In the genomic region with DNA sequence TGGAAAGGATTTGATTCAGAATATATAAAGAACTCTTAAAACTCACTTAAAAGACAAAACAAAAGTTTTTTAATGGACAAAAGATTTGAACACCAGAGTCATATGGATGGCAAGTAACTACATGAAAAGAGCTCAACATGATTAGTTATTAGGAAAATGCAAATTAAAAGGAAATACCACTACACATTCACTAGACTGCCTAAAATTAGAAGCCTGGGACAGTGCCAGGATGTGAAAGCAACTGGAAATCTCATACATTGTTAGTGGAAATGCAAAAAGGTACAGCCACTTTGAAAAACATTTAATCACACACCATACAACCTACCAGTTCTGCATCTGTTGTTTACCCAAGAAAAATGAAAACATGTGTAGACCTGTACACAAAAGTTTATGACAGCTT, we compare ENCODE assay signal across 17 cellular contexts. TPM values are rescaled to one million over a fixed set of nuclear protein-coding genes. Genes with fewer than 3 reads are reported as not detected.
DNase-seq lines count a peak whose midpoint lies in the region; ATAC-seq, FAIRE-seq and TF ChIP-seq lines count a peak whose summit lies in the region.
"Had no signal": no experiment of that assay in that cellular context is flagged by ENCODE, and none has a peak within 500 bp of the region (broad histone marks: within the 10 kb centered on the region; RNA-seq: fewer than 3 reads in every experiment).

No MANE protein-coding gene starts in this region.

- ATAC-seq in HepG2 (no peak), right lobe of liver (no peak), HG02571 (IDR thresholded peaks at IDR 0.05; ENCODE audit: unreplicated experiment) (no peak), GM18867 (IDR thresholded peaks at IDR 0.05; ENCODE audit: unreplicated experiment) (no peak)
- ATAC-seq: K562 had no signal

- H2AFZ ChIP-seq in HepG2 (ENCODE audit: low read length) = no peak overlapping the region

- H3K9ac ChIP-seq in HepG2 (ENCODE audit: insufficient read depth, low read depth, low read length) (no peak overlapping the region), adipocyte (ENCODE audit: low read length) (no peak overlapping the region)

- FAIRE-seq in HepG2 (lab: Jason Lieb, UNC) = no peak
- FAIRE-seq: H1 had no signal

- CTCF ChIA-PET in HepG2 (lab: Yijun Ruan, JAX; ENCODE audit: low intra/inter-chr PET ratio, low total read pairs) = no interaction called here

- H4K20me1 ChIP-seq in HepG2 (ENCODE audit: insufficient read depth, low read length) = no peaks in the 10 kb centered on the region

- H3K9me3 ChIP-seq in HepG2 (ENCODE audit: low read length) (no peaks in the 10 kb centered on the region), right lobe of liver (no peaks in the 10 kb centered on the region), adipocyte (ENCODE audit: control insufficient read depth, low read length) (no peaks in the 10 kb centered on the region)

- no peak overlapping the region for H3K4me2 ChIP-seq in HepG2 (ENCODE audit: low read depth, low read length)

- no peaks in the 10 kb centered on the region for H3K27me3 ChIP-seq in HepG2 (ENCODE audit: control insufficient read depth in 1 of 2, insufficient read depth in 2 of 2, low read length in 2 of 2)
- H3K27me3 ChIP-seq in right lobe of liver = no peaks in the 10 kb centered on the region
- H3K27me3 ChIP-seq in adipocyte (replicated peaks; ENCODE audit: control insufficient read depth, insufficient read depth, low read length) = no peaks in the 10 kb centered on the region

- no peaks in the 10 kb centered on the region for H3K4me1 ChIP-seq in HepG2 (ENCODE audit: insufficient read depth, low read length)
- H3K4me1 ChIP-seq in right lobe of liver = no peaks in the 10 kb centered on the region
- peaks cover 27% of the 10 kb centered on the region for H3K4me1 ChIP-seq in adipocyte (ENCODE audit: control insufficient read depth, insufficient read depth, low read length)

- TF ChIP-seq RAD21 in HepG2 (CRISPR knock-in tag; IDR thresholded peaks at IDR 0.05) = no peak

- no peak for TF ChIP-seq EP300 in HepG2 (IDR thresholded peaks at IDR 0.05; ENCODE audit: low read depth in 2 of 2, low read length in 2 of 2)
- no peak for TF ChIP-seq EP300 in HepG2 (CRISPR knock-in tag; IDR thresholded peaks at IDR 0.05; ENCODE audit: borderline replicate concordance)

- POLR2A ChIA-PET in HepG2 (lab: Yijun Ruan, JAX) = no interaction called here

- H3K36me3 ChIP-seq in HepG2 (replicated peaks in 1 of 2; ENCODE audit: control insufficient read depth in 1 of 2, insufficient read depth in 2 of 2, low read length in 2 of 2) = no peaks in the 10 kb centered on the region; a peak in 2 of 5 replicates
- H3K36me3 ChIP-seq in right lobe of liver = no peaks in the 10 kb centered on the region
- peaks cover 3% of the 10 kb centered on the region for H3K36me3 ChIP-seq in adipocyte (ENCODE audit: control insufficient read depth, insufficient read depth, low read length, severe bottlenecking)

- no peak overlapping the region for H3K4me3 ChIP-seq in HepG2 (replicated peaks in 1 of 3; ENCODE audit: insufficient read depth in 1 of 3, low read depth in 2 of 3, low read length in 3 of 3)
- H3K4me3 ChIP-seq in right lobe of liver = no peak overlapping the region
- no peak overlapping the region for H3K4me3 ChIP-seq in adipocyte (ENCODE audit: low read length)
- H3K4me3 ChIP-seq: K562 had no signal

- BruUV-seq in HepG2 (replicated peaks; lab: Mats Ljungman, UMichigan) = TSS peak; percentile 26

- in situ Hi-C loops in HepG2 (cut with HindIII; ENCODE audit: extremely low pct_ligation_motif_present, low pct_unique_long_range_greater_than_20kb) = no loop called here

- intact Hi-C loops in HepG2 (cut with micrococcal nuclease; ENCODE audit: unreplicated experiment) = no loop called here
- intact Hi-C loops in right lobe of liver (cut with DNase I) = no loop called here

- no peak overlapping the region for H3K27ac ChIP-seq in HepG2 (ENCODE audit: extremely low read length, insufficient read depth, low read length)
- no peak overlapping the region for H3K27ac ChIP-seq in right lobe of liver
- H3K27ac ChIP-seq: HL-60 had no signal

- peaks cover 26% of the 10 kb centered on the region for H3K79me2 ChIP-seq in HepG2 (ENCODE audit: insufficient read depth, low read length)

- TF ChIP-seq POLR2A in HepG2 (IDR thresholded peaks at IDR 0.05; ENCODE audit: insufficient read depth in 1 of 2, low read depth in 2 of 2, low read length in 2 of 2) (no peak), right lobe of liver (IDR thresholded peaks at IDR 0.05) (no peak)

- TF ChIP-seq CTCF in HepG2 (CRISPR knock-in tag; IDR thresholded peaks at IDR 0.05) = no peak
- no peak for TF ChIP-seq CTCF in right lobe of liver (IDR thresholded peaks at IDR 0.05)

- no peak for DNase-seq in HepG2 (ENCODE audit: low spot score)
- no peak for DNase-seq in right lobe of liver
- peak; percentile 12 for DNase-seq in adipocyte (ENCODE audit: low read depth)
- DNase-seq in dermis microvascular lymphatic vessel endothelial cell (ENCODE audit: low read depth in 2 of 2) = peak; percentile 7 to 39
- DNase-seq in NCI-H2029 (lab: John Stamatoyannopoulos, UW) = no peak
- no peak for DNase-seq in OCI-M2 (lab: John Stamatoyannopoulos, UW; ENCODE audit: unreplicated experiment)
- DNase-seq: Calu3, DND-41, NCI-H1048, NCI-H146, NCI-H748 treated with DMSO at 0.1 percent for 48 hours, Right ventricle myocardium superior had no signal

TF ChIP-seq in HepG2, 621 proteins besides CTCF, POLR2A, EP300 and RAD21:
- TF ChIP-seq ZNF180 (CRISPR knock-in tag; IDR thresholded peaks at IDR 0.05; ENCODE audit: borderline replicate concordance, low read depth) = no peak
TF ChIP-seq in HepG2: peak in this region for 0.

RNA-seq across cellular contexts. Expression of a gene that starts 48.8 kb away (rescaled TPM):
- total RNA-seq in HepG2 (2016; rRNA removed; fragmentation: Illumina TruSeq; extraction: Trizol) = 11.8 and 23.0 TPM in 2 replicates
- 6.1 and 6.9 TPM in 2 replicates for total RNA-seq in HepG2 (2016; cell fraction: cytosol; rRNA removed; fragmentation: Illumina TruSeq; extraction: Trizol; ENCODE audit: low read depth)
- total RNA-seq in HepG2 (2016; cell fraction: insoluble cytoplasmic fraction; rRNA removed; fragmentation: Illumina TruSeq; extraction: Trizol) = 12.6 and 22.2 TPM in 2 replicates
- total RNA-seq in HepG2 (2016; cell fraction: membrane; rRNA removed; fragmentation: Illumina TruSeq; extraction: Trizol) = 13.0 and 14.4 TPM in 2 replicates
- total RNA-seq in HepG2 (2016; cell fraction: nucleus; rRNA removed; fragmentation: Illumina TruSeq; extraction: Trizol) = 10.8 and 11.3 TPM in 2 replicates
- 12.8 and 19.5 TPM in 2 replicates for polyA plus RNA-seq in HepG2 (2011; rRNA removed)
- 9.2 and 12.2 TPM in 2 replicates for polyA plus RNA-seq in HepG2 (2011; cell fraction: cytosol; rRNA removed)
- 6.4 and 6.7 TPM in 2 replicates for polyA plus RNA-seq in HepG2 (2011; cell fraction: nucleus; rRNA removed)
- polyA plus RNA-seq in HepG2 (2012) = 23.7 and 26.7 TPM in 2 replicates
- polyA plus RNA-seq in HepG2 (2016; cell fraction: cytosol; fragmentation: Illumina TruSeq; extraction: Trizol; ENCODE audit: low read depth) = 14.5 and 15.2 TPM in 2 replicates
- 50.3 and 60.4 TPM in 2 replicates for polyA plus RNA-seq in HepG2 (2016; cell fraction: insoluble cytoplasmic fraction; fragmentation: Illumina TruSeq; extraction: Trizol; ENCODE audit: low read depth)
- polyA plus RNA-seq in HepG2 (2016; cell fraction: membrane; fragmentation: Illumina TruSeq; extraction: Trizol; ENCODE audit: low read depth) = 16.5 and 20.5 TPM in 2 replicates
- polyA plus RNA-seq in HepG2 (2016; cell fraction: nucleus; fragmentation: Illumina TruSeq; extraction: Trizol; ENCODE audit: insufficient read depth, low read depth) = 19.8 and 21.9 TPM in 2 replicates
- polyA minus RNA-seq in HepG2 (2011; rRNA and poly(A)+ RNA removed; ENCODE audit: low replicate concordance) = 9.4 and 17.2 TPM in 2 replicates
- 16.0 and 21.1 TPM in 2 replicates for polyA minus RNA-seq in HepG2 (2011; cell fraction: cytosol; rRNA and poly(A)+ RNA removed)
- 23.4 and 25.4 TPM in 2 replicates for polyA minus RNA-seq in HepG2 (2011; cell fraction: nucleus; rRNA and poly(A)+ RNA removed)
- 10 to 100 TPM in 5 of 6 experiments, 1 to 10 TPM in 1; 7.5 to 13.8 (median 12.4) TPM for total RNA-seq in right lobe of liver
- total RNA-seq in dermis microvascular lymphatic vessel endothelial cell = 28.4 and 35.0 TPM in 2 replicates

Comparison
In these comparisons a context has a peak if more than half of its experiments do, and no peak if none do; other contexts are left out.
1. DNase-seq: peak in adipocyte (single experiment) and dermis microvascular lymphatic vessel endothelial cell (2 of 2); none in HepG2 (single experiment), right lobe of liver (0 of 3), NCI-H2029 (single experiment) and OCI-M2 (single experiment).